Comparison of ENCODE assay signal across 23 cellular contexts in the genomic region with DNA sequence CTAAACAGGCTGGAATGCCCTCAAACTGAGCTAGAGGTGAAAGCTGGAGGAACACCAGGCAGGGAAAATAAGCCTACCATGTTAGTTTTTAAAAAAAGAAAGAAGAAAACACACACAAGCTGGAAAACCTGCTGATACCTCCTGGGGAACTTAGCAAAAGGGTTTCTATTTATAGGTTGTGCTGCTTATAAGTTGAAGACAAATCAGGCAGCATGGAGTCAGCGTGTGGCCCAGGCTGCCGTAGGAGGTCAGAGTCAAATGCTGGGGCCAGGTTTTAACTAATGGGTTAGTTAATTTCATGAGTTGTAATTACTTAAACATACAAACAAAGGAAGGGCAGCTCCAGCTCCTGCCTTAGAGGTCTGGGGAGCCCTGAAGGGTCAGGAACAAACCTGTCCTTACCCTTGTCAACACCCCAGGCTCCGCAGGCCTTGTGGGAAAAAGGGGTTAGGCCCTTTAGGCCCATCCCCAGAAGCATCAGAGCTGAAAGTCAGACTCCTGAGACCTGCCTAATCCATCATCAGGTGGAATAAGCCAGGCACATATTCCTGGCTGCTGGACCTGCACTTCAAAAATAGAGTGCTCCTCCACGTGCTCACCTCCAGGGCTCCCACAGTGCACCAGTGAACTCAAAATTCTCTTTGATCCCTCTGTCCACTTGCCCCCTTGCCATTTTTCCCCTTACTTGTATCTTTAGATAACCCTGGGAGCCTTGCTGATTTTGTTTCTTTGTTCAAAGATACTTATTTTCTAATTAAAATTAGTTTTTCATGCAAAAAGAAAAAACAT. TPM values are rescaled to one million over a fixed set of nuclear protein-coding genes. Genes with fewer than 3 reads are reported as not detected.
"Had no signal": no experiment of that assay in that cellular context is flagged by ENCODE, and none has a peak within 500 bp of the region (broad histone marks: within the 10 kb centered on the region; RNA-seq: fewer than 3 reads in every experiment).

No MANE protein-coding gene starts in this region.

- H3K36me3 ChIP-seq: left lung, pancreas, prostate gland, spleen, thoracic aorta, transverse colon had no signal

- H3K4me3 ChIP-seq: left lung, lung, pancreas, prostate gland, spleen, thoracic aorta, transverse colon had no signal

- H3K27me3 ChIP-seq: dorsolateral prefrontal cortex, left lung, pancreas, spleen, transverse colon had no signal

- H3K9me3 ChIP-seq: left lung, pancreas, prostate gland, spleen, thoracic aorta, transverse colon had no signal

- H3K4me1 ChIP-seq: left lung, pancreas, prostate gland, transverse colon had no signal

- DNase-seq: cortex of kidney; effector CD8-positive, alpha-beta T cell; mesenchymal stem cell; midbrain; occipital lobe; spleen; stimulated activated CD4-positive, alpha-beta T cell treated with anti-CD3 and anti-CD28 coated beads, Interleukin-15, amount 100 ng/mL, for 24 hours; stimulated activated CD4-positive, alpha-beta T cell treated with anti-CD3 and anti-CD28 coated beads, Interleukin-1b, Interleukin-23, amount 100 ng/mL, for 48 hours; stimulated activated CD4-positive, alpha-beta T cell treated with anti-CD3 and anti-CD28 coated beads, Interleukin-4, amount 100 ng/mL, for 24 hours; stimulated activated naive CD8-positive, alpha-beta T cell treated with anti-CD3 and anti-CD28 coated beads, Interleukin-15, amount 100 ng/mL, for 72 hours; transverse colon had no signal

- H3K27ac ChIP-seq: left lung, pancreas, prostate gland, spleen, thoracic aorta, transverse colon had no signal

- ATAC-seq: esophagus mucosa; left lung; natural killer cell treated with Interleukin-12 subunit alpha and Interleukin-12 subunit beta and Interleukin-15 and Interleukin-18, amount 100 ng/mL, for 72 hours; pancreas; sciatic nerve; stimulated activated memory B cell treated with anti-CD40 and anti-IgM and Interleukin-4, amounts not matched to agents 10 μg/mL and 1 μg/mL and 100 μg/mL, for 72 hours; stimulated activated naive CD8-positive, alpha-beta T cell treated with anti-CD3 and anti-CD28 coated beads, Interleukin-15, amount 100 ng/mL, for 72 hours had no signal

RNA-seq across cellular contexts. Expression of a gene that starts 59.7 kb away (rescaled TPM):
- total RNA-seq: esophagus mucosa; glomerular endothelial cell; natural killer cell treated with Interleukin-12 subunit alpha and Interleukin-12 subunit beta and Interleukin-15 and Interleukin-18, amount 100 ng/mL, for 72 hours; renal cortical epithelial cell; thoracic aorta; transverse colon had no signal
